In genomic region chr1:53485478-53486394, GRCh38 we compare ENCODE assay signal across 8 cellular contexts. TPM values are rescaled to one million over a fixed set of nuclear protein-coding genes. Genes with fewer than 3 reads are reported as not detected.
DNase-seq lines count a peak whose midpoint lies in the region; ATAC-seq and TF ChIP-seq lines count a peak whose summit lies in the region.

No MANE protein-coding gene starts in this region.

- POLR2A ChIA-PET in activated CD4-positive, alpha-beta memory T cell treated with anti-CD3 and anti-CD28 coated beads, Interleukin-2, amount 10 ng/mL, durations not matched to agents 7 days and 5 days (lab: Charles Lee), result no interaction called here

- 0 out of 2 replicates have a peak overlapping the region, but pooled peaks have one; percentile 3 for H3K9ac ChIP-seq in BLaER1

- H3K27ac ChIP-seq in BLaER1, result no peak overlapping the region

- H3K9me3 ChIP-seq in BLaER1, result no peaks in the 10 kb centered on the region

- peaks cover 15% of the 10 kb centered on the region for H3K4me1 ChIP-seq in BLaER1

- no peak for ATAC-seq in HG02642 (IDR thresholded peaks at IDR 0.05; ENCODE audit: poor library complexity, unreplicated experiment)

- H3K27ac Mint-ChIP-seq in HFFc6, result no peak overlapping the region
- H3K27ac Mint-ChIP-seq in activated CD4-positive, alpha-beta memory T cell treated with anti-CD3 and anti-CD28 coated beads, Interleukin-2, amount 10 ng/mL, durations not matched to agents 7 days and 5 days, result no peak overlapping the region
- no peak overlapping the region for H3K27ac Mint-ChIP-seq in mesothelial cell of epicardium

- peaks cover 5% of the 10 kb centered on the region; the same call in 1 of the 2 replicates for H3K36me3 Mint-ChIP-seq in HFFc6 (ENCODE audit: low read depth)
- H3K36me3 Mint-ChIP-seq in activated CD4-positive, alpha-beta memory T cell treated with anti-CD3 and anti-CD28 coated beads, Interleukin-2, amount 10 ng/mL, durations not matched to agents 7 days and 5 days (ENCODE audit: low read depth), result no peaks in the 10 kb centered on the region
- H3K36me3 Mint-ChIP-seq in mesothelial cell of epicardium, result no peaks in the 10 kb centered on the region

- H3K27me3 Mint-ChIP-seq in HFFc6 (ENCODE audit: insufficient read depth) (peaks cover 53% of the 10 kb centered on the region), mesothelial cell of epicardium (ENCODE audit: low read depth) (peaks cover 57% of the 10 kb centered on the region)
- H3K27me3 Mint-ChIP-seq in activated CD4-positive, alpha-beta memory T cell treated with anti-CD3 and anti-CD28 coated beads, Interleukin-2, amount 10 ng/mL, durations not matched to agents 7 days and 5 days, result peaks cover 29% of the 10 kb centered on the region

- DNase-seq in HFFc6, result peak; percentile 44
- DNase-seq in NCI-H748 treated with DMSO at 0.1 percent for 48 hours (lab: John Stamatoyannopoulos, UW), result peak; percentile 72
- DNase-seq in activated CD4-positive, alpha-beta memory T cell treated with anti-CD3 and anti-CD28 coated beads, Interleukin-2, amount 10 ng/mL, durations not matched to agents 7 days and 5 days, result peak; percentile 71
- peak; percentile 9 for DNase-seq in effector CD8-positive, alpha-beta T cell (lab: John Stamatoyannopoulos, UW)
- peak; percentile 81 to 94 for DNase-seq in mesothelial cell of epicardium (ENCODE audit: low spot score in 2 of 2, unreplicated experiment in 2 of 2)
- peak; percentile 17 to 25 for DNase-seq in stimulated activated CD8-positive, alpha-beta memory T cell treated with anti-CD3 and anti-CD28 coated beads, Interleukin-4, amount 100 ng/mL, for 1 hour (ENCODE audit: low read depth in 2 of 2, low spot score in 1 of 2)

- H3K4me2 ChIP-seq in BLaER1, result peak overlapping the region; percentile 38

- H3K27me3 ChIP-seq in BLaER1, result no peaks in the 10 kb centered on the region

- CTCF ChIA-PET in activated CD4-positive, alpha-beta memory T cell treated with anti-CD3 and anti-CD28 coated beads, Interleukin-2, amount 10 ng/mL, durations not matched to agents 7 days and 5 days (lab: Charles Lee), result interaction anchor here (0.9 to 1.9 kb wide), 3 partner anchors 11 to 270 kb away, joined by 3 to 6 read pairs (median 5); no protein-coding TSS in a partner anchor

- H3K36me3 ChIP-seq in BLaER1, result no peaks in the 10 kb centered on the region

- H3K4me3 Mint-ChIP-seq in HFFc6 (no peak overlapping the region), mesothelial cell of epicardium (no peak overlapping the region)
- H3K4me3 Mint-ChIP-seq in activated CD4-positive, alpha-beta memory T cell treated with anti-CD3 and anti-CD28 coated beads, Interleukin-2, amount 10 ng/mL, durations not matched to agents 7 days and 5 days, result no peak overlapping the region

- no peaks in the 10 kb centered on the region for H4K20me1 ChIP-seq in BLaER1

- H3K9me3 Mint-ChIP-seq in HFFc6 (peaks cover 13% of the 10 kb centered on the region), mesothelial cell of epicardium (no peaks in the 10 kb centered on the region)
- H3K9me3 Mint-ChIP-seq in activated CD4-positive, alpha-beta memory T cell treated with anti-CD3 and anti-CD28 coated beads, Interleukin-2, amount 10 ng/mL, durations not matched to agents 7 days and 5 days, result no peaks in the 10 kb centered on the region

- H3K4me3 ChIP-seq in BLaER1, result no peak overlapping the region

- TF ChIP-seq CTCF in HFFc6 (IDR thresholded peaks at IDR 0.05) (peak; percentile 95), mesothelial cell of epicardium (IDR thresholded peaks at IDR 0.05; ENCODE audit: unreplicated experiment) (peak; percentile 74)

- H3K4me1 Mint-ChIP-seq in HFFc6 (ENCODE audit: low read depth), result no peaks in the 10 kb centered on the region
- no peaks in the 10 kb centered on the region for H3K4me1 Mint-ChIP-seq in activated CD4-positive, alpha-beta memory T cell treated with anti-CD3 and anti-CD28 coated beads, Interleukin-2, amount 10 ng/mL, durations not matched to agents 7 days and 5 days
- H3K4me1 Mint-ChIP-seq in mesothelial cell of epicardium, result peaks cover 9% of the 10 kb centered on the region

RNA-seq across cellular contexts. Expression of gene DMRTB1, which starts 26.5 kb away (rescaled TPM):
- not detected for total RNA-seq in HFFc6 (2021; fragmentation: NEBNext Ultra II Directional; extraction: Animal tissue kit (Norgen Biotek cat#: 25700))
- not detected for total RNA-seq in activated CD4-positive, alpha-beta memory T cell treated with anti-CD3 and anti-CD28 coated beads, Interleukin-2, amount 10 ng/mL, durations not matched to agents 7 days and 5 days
- total RNA-seq in mesothelial cell of epicardium, result not detected in 3 replicates

Comparison
In these comparisons a context has a peak if more than half of its experiments do, and no peak if none do; other contexts are left out.
1. DNase-seq: peak in every context shown above with its lines; median percentile 88 in mesothelial cell of epicardium; 72 in NCI-H748 treated with DMSO at 0.1 percent for 48 hours; 71 in activated CD4-positive, alpha-beta memory T cell treated with anti-CD3 and anti-CD28 coated beads, Interleukin-2, amount 10 ng/mL, durations not matched to agents 7 days and 5 days; 44 in HFFc6; 21 in stimulated activated CD8-positive, alpha-beta memory T cell treated with anti-CD3 and anti-CD28 coated beads, Interleukin-4, amount 100 ng/mL, for 1 hour; 9 in effector CD8-positive, alpha-beta T cell.